ENCODE assay signal across 1 cellular context in the genomic region with DNA sequence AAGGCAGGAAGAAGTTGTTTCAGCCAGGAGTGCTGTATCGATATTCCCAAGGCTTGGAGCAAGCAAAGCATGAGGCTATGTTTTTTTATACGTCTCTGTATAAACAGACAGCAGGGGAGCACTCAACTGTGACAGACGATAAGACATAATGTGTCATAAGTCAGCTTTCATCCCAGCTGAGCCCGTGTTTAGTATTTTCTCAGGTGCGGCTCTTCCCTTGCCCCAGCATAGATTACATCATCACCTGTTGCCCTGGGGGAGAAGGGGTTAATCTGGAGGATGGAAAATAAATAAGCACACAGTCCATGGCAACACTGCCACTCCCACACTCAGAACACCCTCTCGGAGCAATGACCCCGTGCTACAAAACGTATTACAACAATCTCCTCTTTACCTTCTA.
TF ChIP-seq lines count a peak whose summit lies in the region.

No MANE protein-coding gene starts in this region.

TF ChIP-seq in SK-N-SH, 30 proteins besides CTCF, POLR2A, EP300 and RAD21 (continued from another document):
- TF ChIP-seq ZBTB33 (IDR thresholded peaks at IDR 0.05; ENCODE audit: borderline replicate concordance, low read depth): no peak
- TF ChIP-seq YY1 (IDR thresholded peaks at IDR 0.05; ENCODE audit: low read depth): no peak
- no peak for TF ChIP-seq FOSL2 (IDR thresholded peaks at IDR 0.05; ENCODE audit: borderline replicate concordance, low read depth)
- TF ChIP-seq, protein P1, sequence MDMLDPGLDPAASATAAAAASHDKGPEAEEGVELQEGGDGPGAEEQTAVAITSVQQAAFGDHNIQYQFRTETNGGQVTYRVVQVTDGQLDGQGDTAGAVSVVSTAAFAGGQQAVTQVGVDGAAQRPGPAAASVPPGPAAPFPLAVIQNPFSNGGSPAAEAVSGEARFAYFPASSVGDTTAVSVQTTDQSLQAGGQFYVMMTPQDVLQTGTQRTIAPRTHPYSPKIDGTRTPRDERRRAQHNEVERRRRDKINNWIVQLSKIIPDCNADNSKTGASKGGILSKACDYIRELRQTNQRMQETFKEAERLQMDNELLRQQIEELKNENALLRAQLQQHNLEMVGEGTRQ (IDR thresholded peaks at IDR 0.05; ENCODE audit: borderline replicate concordance, low read depth, low read length): no peak
- TF ChIP-seq GABPA (IDR thresholded peaks at IDR 0.05; ENCODE audit: low read depth): no peak
- no peak for TF ChIP-seq CHD2 (IDR thresholded peaks at IDR 0.05; ENCODE audit: low read length, partially characterized antibody)
- TF ChIP-seq ELF1 (IDR thresholded peaks at IDR 0.05): no peak
- no peak for TF ChIP-seq RCOR1 (IDR thresholded peaks at IDR 0.05; ENCODE audit: low read length)
